ENCODE assay signal across 10 cellular contexts in genomic region chr2:45237850-45238542, GRCh38.
DNase-seq lines count a peak whose midpoint lies in the region; ATAC-seq and TF ChIP-seq lines count a peak whose summit lies in the region.
"Had no signal": no experiment of that assay in that cellular context is flagged by ENCODE, and none has a peak within 500 bp of the region (broad histone marks: within the 10 kb centered on the region; RNA-seq: fewer than 3 reads in every experiment).

No MANE protein-coding gene starts in this region.

- H3K27ac ChIP-seq in CD8-positive, alpha-beta memory T cell (ENCODE audit: low read depth, low read length), result no peak overlapping the region
- H3K27ac ChIP-seq: VCaP had no signal

- POLR2A ChIA-PET in CD8-positive, alpha-beta memory T cell (lab: Charles Lee), result no interaction called here
- POLR2A ChIA-PET in naive thymus-derived CD8-positive, alpha-beta T cell (lab: Charles Lee), result no interaction called here

- H3K27ac Mint-ChIP-seq in CD8-positive, alpha-beta memory T cell, result no peak overlapping the region
- H3K27ac Mint-ChIP-seq in naive thymus-derived CD8-positive, alpha-beta T cell, result no peak overlapping the region

- no peaks in the 10 kb centered on the region for H3K9me3 ChIP-seq in CD8-positive, alpha-beta memory T cell (ENCODE audit: low read length)

- no peaks in the 10 kb centered on the region for H3K36me3 ChIP-seq in CD8-positive, alpha-beta memory T cell (ENCODE audit: insufficient read depth, low read length)

- no peaks in the 10 kb centered on the region for H3K4me1 ChIP-seq in CD8-positive, alpha-beta memory T cell (ENCODE audit: insufficient read depth, low read length)

- H3K4me3 Mint-ChIP-seq in CD8-positive, alpha-beta memory T cell, result no peak overlapping the region
- H3K4me3 Mint-ChIP-seq in naive thymus-derived CD8-positive, alpha-beta T cell, result no peak overlapping the region

- H3K4me1 Mint-ChIP-seq in CD8-positive, alpha-beta memory T cell, result peaks cover 0 to 4% (median 0%) of the 10 kb centered on the region in 3 donors
- no peaks in the 10 kb centered on the region for H3K4me1 Mint-ChIP-seq in naive thymus-derived CD8-positive, alpha-beta T cell

- TF ChIP-seq CTCF in epithelial cell of esophagus (IDR thresholded peaks at IDR 0.05; ENCODE audit: insufficient read depth, low read depth, low read length, missing control alignments), result peak; percentile 34

- no peak overlapping the region for H3K4me3 ChIP-seq in epithelial cell of esophagus (ENCODE audit: low read length)
- H3K4me3 ChIP-seq in skeletal muscle cell (ENCODE audit: low read depth, low read length), result no peak overlapping the region
- H3K4me3 ChIP-seq in CD8-positive, alpha-beta memory T cell (ENCODE audit: low read length), result no peak overlapping the region

- DNase-seq in NCI-H510A treated with DMSO at 0.1 percent for 48 hours (lab: John Stamatoyannopoulos, UW), result peak; percentile 27
- no peak for DNase-seq in NCI-H510A (lab: John Stamatoyannopoulos, UW)
- DNase-seq in NCI-H226, result peak; percentile 98
- peak; percentile 93 for DNase-seq in epithelial cell of esophagus (ENCODE audit: low read depth)
- DNase-seq in skeletal muscle cell (ENCODE audit: low read depth), result peak; percentile 99
- DNase-seq in CD8-positive, alpha-beta memory T cell, result no peak
- DNase-seq in activated CD8-positive, alpha-beta memory T cell treated with anti-CD3 and anti-CD28 coated beads, Interleukin-2, amount 50 U/mL, for 48 hours, result no peak
- DNase-seq in naive thymus-derived CD8-positive, alpha-beta T cell, result no peak
- DNase-seq: AML-193 had no signal

- no peaks in the 10 kb centered on the region for H3K27me3 ChIP-seq in CD8-positive, alpha-beta memory T cell (ENCODE audit: insufficient read depth, low read length, poor library complexity, severe bottlenecking)

- CTCF ChIA-PET in CD8-positive, alpha-beta memory T cell (lab: Charles Lee), result no interaction called here

- no peaks in the 10 kb centered on the region for H3K9me3 Mint-ChIP-seq in CD8-positive, alpha-beta memory T cell
- H3K9me3 Mint-ChIP-seq in naive thymus-derived CD8-positive, alpha-beta T cell, result no peaks in the 10 kb centered on the region

- no peak for ATAC-seq in naive thymus-derived CD8-positive, alpha-beta T cell

- no peaks in the 10 kb centered on the region for H3K36me3 Mint-ChIP-seq in CD8-positive, alpha-beta memory T cell
- H3K36me3 Mint-ChIP-seq in naive thymus-derived CD8-positive, alpha-beta T cell, result no peaks in the 10 kb centered on the region

- H3K27me3 Mint-ChIP-seq in CD8-positive, alpha-beta memory T cell, result peaks cover 17 to 44% of the 10 kb centered on the region in 2 donors
- H3K27me3 Mint-ChIP-seq in naive thymus-derived CD8-positive, alpha-beta T cell, result peaks cover 1 to 33% (median 23%) of the 10 kb centered on the region in 5 donors

Comparison
In these comparisons a context has a peak if more than half of its experiments do, and no peak if none do; other contexts are left out.
1. DNase-seq: peak in NCI-H510A treated with DMSO at 0.1 percent for 48 hours (single experiment), NCI-H226 (single experiment), epithelial cell of esophagus (single experiment) and skeletal muscle cell (single experiment); none in NCI-H510A (single experiment), CD8-positive, alpha-beta memory T cell (0 of 5), activated CD8-positive, alpha-beta memory T cell treated with anti-CD3 and anti-CD28 coated beads, Interleukin-2, amount 50 U/mL, for 48 hours (single experiment) and naive thymus-derived CD8-positive, alpha-beta T cell (0 of 10).